8 cellular contexts compared by ENCODE assay signal in the genomic region with DNA sequence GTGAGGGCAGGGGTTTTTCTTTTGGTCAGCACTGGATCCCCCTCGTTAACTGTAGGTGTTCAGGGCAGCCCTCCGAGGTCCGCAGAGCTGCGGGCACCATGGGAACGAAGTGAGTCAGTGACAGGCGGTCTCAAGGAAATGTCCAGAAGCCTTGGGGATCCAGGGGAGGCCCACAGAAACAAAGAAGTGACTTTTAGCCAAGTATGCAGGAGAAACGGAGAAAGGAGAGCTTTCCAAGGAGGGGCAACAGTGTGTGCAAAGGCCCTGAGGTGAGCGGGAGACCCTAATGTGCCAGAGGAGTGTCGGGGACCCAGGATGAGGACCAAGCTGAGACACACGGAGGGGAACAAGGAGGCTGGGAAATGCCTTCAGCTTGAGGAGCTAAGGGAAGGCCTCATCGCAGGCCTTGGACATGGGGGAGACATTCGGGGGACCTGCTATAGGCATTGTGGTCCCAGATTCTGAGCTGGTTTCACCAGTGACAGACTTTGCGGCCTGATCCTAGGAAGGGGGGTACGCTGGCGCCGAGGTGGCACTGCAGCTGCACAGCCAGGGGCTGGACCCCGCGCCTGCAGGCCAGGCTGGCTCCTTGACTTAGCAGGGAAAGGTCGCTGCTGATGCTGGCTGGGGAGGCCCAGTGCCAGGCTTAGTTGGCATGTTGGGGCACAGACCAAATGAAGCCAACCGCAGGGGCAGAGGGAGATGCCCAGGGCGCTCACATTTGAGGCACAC. TPM values are rescaled to one million over a fixed set of nuclear protein-coding genes. Genes with fewer than 3 reads are reported as not detected.
DNase-seq lines count a peak whose midpoint lies in the region; ATAC-seq, FAIRE-seq and TF ChIP-seq lines count a peak whose summit lies in the region.

No MANE protein-coding gene starts in this region.

- H3K27me3 Mint-ChIP-seq in dendritic cell treated with granulocyte-macrophage colony-stimulating factor and Interleukin-4, amounts not matched to agents 40 ng/mL and 50 ng/mL, for 4 days: no peaks in the 10 kb centered on the region
- peaks cover 20% of the 10 kb centered on the region for H3K27me3 Mint-ChIP-seq in neural progenitor cell (ENCODE audit: insufficient read depth, low read depth)

- peak overlapping the region; percentile 79 for H3K9ac ChIP-seq in BLaER1
- H3K9ac ChIP-seq in KMS-11: no peak overlapping the region
- H3K9ac ChIP-seq in neural progenitor cell: no peak overlapping the region

- no peaks in the 10 kb centered on the region for H3K9me3 Mint-ChIP-seq in dendritic cell treated with granulocyte-macrophage colony-stimulating factor and Interleukin-4, amounts not matched to agents 40 ng/mL and 50 ng/mL, for 4 days
- H3K9me3 Mint-ChIP-seq in neural progenitor cell: no peaks in the 10 kb centered on the region

- FAIRE-seq in GM19239 (lab: Jason Lieb, UNC): no peak

- H3K27ac ChIP-seq in BLaER1 (peak overlapping the region; percentile 81), KMS-11 (no peak overlapping the region), neural progenitor cell (no peak overlapping the region)

- H3K27me3 ChIP-seq in BLaER1 (no peaks in the 10 kb centered on the region), KMS-11 (ENCODE audit: insufficient read depth, low read depth) (no peaks in the 10 kb centered on the region), neural progenitor cell (peaks cover 20% of the 10 kb centered on the region)

- H3K9me3 ChIP-seq in BLaER1 (no peaks in the 10 kb centered on the region), neural progenitor cell (ENCODE audit: low read depth) (no peaks in the 10 kb centered on the region)

- H3K4me2 ChIP-seq in BLaER1 (peak overlapping the region; percentile 99), KMS-11 (peak overlapping the region; percentile 60; the same call in 1 of the 2 replicates), neural progenitor cell (peak overlapping the region; percentile 98)

- H3K4me1 ChIP-seq in BLaER1 (peaks cover 60% of the 10 kb centered on the region), KMS-11 (ENCODE audit: low read depth, poor library complexity, severe bottlenecking) (peaks cover 4% of the 10 kb centered on the region), neural progenitor cell (peaks cover 1% of the 10 kb centered on the region)

- peaks cover 38% of the 10 kb centered on the region for H4K20me1 ChIP-seq in BLaER1
- no peaks in the 10 kb centered on the region for H4K20me1 ChIP-seq in KMS-11 (ENCODE audit: insufficient read depth)
- peaks cover 29% of the 10 kb centered on the region for H4K20me1 ChIP-seq in neural progenitor cell (ENCODE audit: low read depth)

- CTCF ChIA-PET in GM10248 (lab: Yijun Ruan, JAX): interaction anchor here (0.7 to 5.8 kb wide), 10 partner anchors 9 to 175 kb away, joined by 3 to 33 read pairs (median 4); no protein-coding TSS in a partner anchor

- peaks cover 26% of the 10 kb centered on the region for H3F3A ChIP-seq in neural progenitor cell (ENCODE audit: low read depth)

- POLR2A ChIA-PET in GM10248 (lab: Yijun Ruan, JAX): interaction anchor here (2.0 kb wide), 1 partner anchor 174 kb away, joined by 7 read pairs; the partner anchor contains the start of gene HNRNPH1

- H3K36me3 ChIP-seq in BLaER1 (peaks cover 45% of the 10 kb centered on the region), KMS-11 (ENCODE audit: insufficient read depth) (no peaks in the 10 kb centered on the region), neural progenitor cell (no peaks in the 10 kb centered on the region)

- no peak for DNase-seq in neural progenitor cell (ENCODE audit: low spot score)
- DNase-seq in GM19239 (ENCODE audit: insufficient read length, low spot score): no peak
- DNase-seq in GM10248 (ENCODE audit: extremely low spot score): no peak
- no peak for DNase-seq in NCI-H146 (lab: John Stamatoyannopoulos, UW)

- peak overlapping the region; percentile 59 for H3K27ac Mint-ChIP-seq in dendritic cell treated with granulocyte-macrophage colony-stimulating factor and Interleukin-4, amounts not matched to agents 40 ng/mL and 50 ng/mL, for 4 days
- H3K27ac Mint-ChIP-seq in neural progenitor cell: peak overlapping the region; percentile 72

- TF ChIP-seq CTCF in KMS-11 (conservative IDR thresholded peaks at IDR 0.05; ENCODE audit: low read depth, low read length): no peak
- no peak for TF ChIP-seq CTCF in neural progenitor cell (IDR thresholded peaks at IDR 0.05)
- TF ChIP-seq CTCF in GM10248 (IDR thresholded peaks at IDR 0.05; ENCODE audit: control extremely low read depth, extremely low read depth, low read depth, missing control alignments): no peak

- intact Hi-C loops in dendritic cell treated with granulocyte-macrophage colony-stimulating factor and Interleukin-4, amounts not matched to agents 40 ng/mL and 50 ng/mL, for 4 days (cut with micrococcal nuclease): loop anchor here (5.0 kb wide), 1 partner anchor 35 kb away; no protein-coding TSS in a partner anchor

- peaks cover 57% of the 10 kb centered on the region for H3K36me3 Mint-ChIP-seq in dendritic cell treated with granulocyte-macrophage colony-stimulating factor and Interleukin-4, amounts not matched to agents 40 ng/mL and 50 ng/mL, for 4 days (ENCODE audit: low read depth)
- H3K36me3 Mint-ChIP-seq in neural progenitor cell: peaks cover 15% of the 10 kb centered on the region

- no peaks in the 10 kb centered on the region for H3K79me2 ChIP-seq in KMS-11 (ENCODE audit: insufficient read depth, low read depth)
- no peaks in the 10 kb centered on the region for H3K79me2 ChIP-seq in neural progenitor cell (ENCODE audit: low read depth)

- no peak for ATAC-seq in GM18498 (IDR thresholded peaks at IDR 0.05; ENCODE audit: unreplicated experiment)

- peak overlapping the region; percentile 69 for H3K4me3 ChIP-seq in BLaER1
- no peak overlapping the region for H3K4me3 ChIP-seq in KMS-11 (IDR thresholded peaks at IDR 0.05; ENCODE audit: insufficient read depth, low read depth, low read length)
- peak overlapping the region; percentile 67 for H3K4me3 ChIP-seq in neural progenitor cell

- peaks cover 49% of the 10 kb centered on the region for H3K4me1 Mint-ChIP-seq in dendritic cell treated with granulocyte-macrophage colony-stimulating factor and Interleukin-4, amounts not matched to agents 40 ng/mL and 50 ng/mL, for 4 days (ENCODE audit: low read depth)
- H3K4me1 Mint-ChIP-seq in neural progenitor cell: peaks cover 7% of the 10 kb centered on the region

- H3K4me3 Mint-ChIP-seq in dendritic cell treated with granulocyte-macrophage colony-stimulating factor and Interleukin-4, amounts not matched to agents 40 ng/mL and 50 ng/mL, for 4 days: peak overlapping the region; percentile 55
- H3K4me3 Mint-ChIP-seq in neural progenitor cell: peak overlapping the region; percentile 79

- H2AFZ ChIP-seq in KMS-11 (ENCODE audit: low read depth) (no peak overlapping the region), neural progenitor cell (replicated peaks) (no peak overlapping the region)

RNA-seq across cellular contexts. Expression of gene LTC4S, which starts 3.3 kb away (rescaled TPM):
- total RNA-seq in neural progenitor cell (ENCODE audit: low replicate concordance): 0.81 TPM in 1 of 2 replicates, not detected in the other

RNA-seq across cellular contexts. Expression of gene MGAT4B, which starts 9.6 kb away (rescaled TPM):
- 32.1 and 52.9 TPM in 2 replicates for total RNA-seq in neural progenitor cell (ENCODE audit: low replicate concordance)

RNA-seq across cellular contexts. Expression of gene SQSTM1, which starts 23.7 kb away (rescaled TPM):
- total RNA-seq in neural progenitor cell (ENCODE audit: low replicate concordance): 27.6 and 55.0 TPM in 2 replicates
